1 cellular context compared by ENCODE assay signal in genomic region chr7:44638611-44639557, GRCh38.
TF ChIP-seq lines count a peak whose summit lies in the region.

No MANE protein-coding gene starts in this region.

TF ChIP-seq in K562, 482 proteins besides CTCF, POLR2A, EP300 and RAD21 (continued from another document and continues in another):
- TF ChIP-seq RREB1 (CRISPR knock-in tag; IDR thresholded peaks at IDR 0.05), result no peak
- TF ChIP-seq PYGO2 (tag; IDR thresholded peaks at IDR 0.05), result no peak
- no peak for TF ChIP-seq TCF15 (CRISPR knock-in tag; IDR thresholded peaks at IDR 0.05)
- no peak for TF ChIP-seq RFX7 (CRISPR knock-in tag; IDR thresholded peaks at IDR 0.05)
- TF ChIP-seq ZNF696 (CRISPR knock-in tag; conservative IDR thresholded peaks at IDR 0.05), result no peak
- no peak for TF ChIP-seq E2F6 (IDR thresholded peaks at IDR 0.05; ENCODE audit: borderline replicate concordance in 1 of 2, extremely low read depth in 1 of 2, insufficient read depth in 1 of 2, insufficient read length in 1 of 2, low read depth in 1 of 2, low read length in 1 of 2, poor library complexity in 1 of 2, severe bottlenecking in 1 of 2)
- TF ChIP-seq ZNF212 (CRISPR knock-in tag; IDR thresholded peaks at IDR 0.05), result no peak
- peak; percentile 37 to 70; a peak in 1 of 4 replicates for TF ChIP-seq KDM1A (IDR thresholded peaks at IDR 0.05)
- TF ChIP-seq CBX2 (IDR thresholded peaks at IDR 0.05; ENCODE audit: insufficient read depth, low read length, poor library complexity, severe bottlenecking), result no peak
- no peak for TF ChIP-seq CCNT2 (IDR thresholded peaks at IDR 0.05; ENCODE audit: borderline replicate concordance, extremely low read depth, insufficient read length, low read depth, low read length)
- TF ChIP-seq MXI1 (IDR thresholded peaks at IDR 0.05; ENCODE audit: low read depth, low read length), result no peak
- TF ChIP-seq E2F8 (IDR thresholded peaks at IDR 0.05; ENCODE audit: low read depth, partially characterized antibody), result no peak
- TF ChIP-seq CTBP1 (IDR thresholded peaks at IDR 0.05; ENCODE audit: borderline replicate concordance), result peak; percentile 85
- TF ChIP-seq SMARCB1 (IDR thresholded peaks at IDR 0.05; ENCODE audit: insufficient read length, low read depth), result no peak
- TF ChIP-seq POLR3G (IDR thresholded peaks at IDR 0.05; ENCODE audit: extremely low read depth, insufficient read length, insufficient replicate concordance), result no peak
- TF ChIP-seq ZNF512 (tag; IDR thresholded peaks at IDR 0.05), result no peak
- no peak for TF ChIP-seq HOXB6 (CRISPR knock-in tag; IDR thresholded peaks at IDR 0.05; ENCODE audit: borderline replicate concordance)
- no peak for TF ChIP-seq COPS2 (conservative IDR thresholded peaks at IDR 0.05)
- no peak for TF ChIP-seq STAT6 (CRISPR knock-in tag; IDR thresholded peaks at IDR 0.05)
- no peak for TF ChIP-seq RBM14 (IDR thresholded peaks at IDR 0.05; ENCODE audit: borderline replicate concordance, insufficient read depth, low read depth, low read length)
- TF ChIP-seq ZBTB7A (IDR thresholded peaks at IDR 0.05; ENCODE audit: borderline replicate concordance, control insufficient read depth, low read depth, low read length), result peak; percentile 20; the same call in 1 of the 2 replicates
- peak; percentile 58; the same call in 1 of the 2 replicates for TF ChIP-seq HLTF (IDR thresholded peaks at IDR 0.05)
- peak; percentile 77; the same call in 1 of the 2 replicates for TF ChIP-seq ELF4 (CRISPR knock-in tag; IDR thresholded peaks at IDR 0.05)
- TF ChIP-seq E2F4 (CRISPR knock-in tag; IDR thresholded peaks at IDR 0.05; ENCODE audit: low read depth), result no peak
- TF ChIP-seq THRB (CRISPR knock-in tag; conservative IDR thresholded peaks at IDR 0.05), result no peak; the same call in 1 of the 2 replicates
- TF ChIP-seq EP400 (IDR thresholded peaks at IDR 0.05), result peak; percentile 67
- TF ChIP-seq TOE1 (IDR thresholded peaks at IDR 0.05; ENCODE audit: borderline replicate concordance), result 0 out of 2 replicates have a peak, but pooled peaks have one; percentile 38
- no peak for TF ChIP-seq TOE1 (CRISPR knock-in tag; IDR thresholded peaks at IDR 0.05; ENCODE audit: borderline replicate concordance, low read depth)
- TF ChIP-seq ZBTB12 (CRISPR knock-in tag; IDR thresholded peaks at IDR 0.05), result no peak
- no peak for TF ChIP-seq STAG1 (CRISPR knock-in tag; IDR thresholded peaks at IDR 0.05; ENCODE audit: borderline replicate concordance)
- TF ChIP-seq RCOR1 (IDR thresholded peaks at IDR 0.05; ENCODE audit: borderline replicate concordance in 1 of 2, low read depth in 2 of 2, low read length in 2 of 2), result peak in 1 of 2 experiments; percentile 35; a peak in 1 of 4 replicates
- TF ChIP-seq LARP7 (IDR thresholded peaks at IDR 0.05), result no peak
- no peak for TF ChIP-seq NR1H2 (CRISPR knock-in tag; IDR thresholded peaks at IDR 0.05)
- TF ChIP-seq MEF2D (tag; conservative IDR thresholded peaks at IDR 0.05; ENCODE audit: low read depth), result no peak
- no peak for TF ChIP-seq ZNF436 (CRISPR knock-in tag; IDR thresholded peaks at IDR 0.05)
- TF ChIP-seq NFATC3 (IDR thresholded peaks at IDR 0.05), result no peak
- TF ChIP-seq SP1 (CRISPR knock-in tag; IDR thresholded peaks at IDR 0.05), result 0 out of 2 replicates have a peak, but pooled peaks have one; percentile 47
- no peak for TF ChIP-seq CBX3 (IDR thresholded peaks at IDR 0.05; ENCODE audit: borderline replicate concordance in 1 of 2, low read length in 2 of 2)
- no peak for TF ChIP-seq ZNF146 (CRISPR knock-in tag; IDR thresholded peaks at IDR 0.05; ENCODE audit: unreplicated experiment)
- no peak for TF ChIP-seq KLF6 (CRISPR knock-in tag; IDR thresholded peaks at IDR 0.05; ENCODE audit: borderline replicate concordance)
- no peak for TF ChIP-seq E2F3 (CRISPR knock-in tag; IDR thresholded peaks at IDR 0.05)
- no peak for TF ChIP-seq GTF2E2 (tag; IDR thresholded peaks at IDR 0.05)
- TF ChIP-seq ID3 (CRISPR knock-in tag; IDR thresholded peaks at IDR 0.05), result no peak
- TF ChIP-seq ID3 (tag; IDR thresholded peaks at IDR 0.05), result no peak
- TF ChIP-seq ZNF695 (CRISPR knock-in tag; IDR thresholded peaks at IDR 0.05), result no peak
- TF ChIP-seq KHSRP (IDR thresholded peaks at IDR 0.05), result no peak
- no peak for TF ChIP-seq ZNF347 (CRISPR knock-in tag; IDR thresholded peaks at IDR 0.05; ENCODE audit: low read depth)
- no peak for TF ChIP-seq ZNF780A (CRISPR knock-in tag; IDR thresholded peaks at IDR 0.05)
- no peak for TF ChIP-seq PTRF (tag; IDR thresholded peaks at IDR 0.05)
- TF ChIP-seq ZNF311 (CRISPR knock-in tag; IDR thresholded peaks at IDR 0.05), result no peak
